ENCODE assay signal across 1 cellular context in the genomic region with DNA sequence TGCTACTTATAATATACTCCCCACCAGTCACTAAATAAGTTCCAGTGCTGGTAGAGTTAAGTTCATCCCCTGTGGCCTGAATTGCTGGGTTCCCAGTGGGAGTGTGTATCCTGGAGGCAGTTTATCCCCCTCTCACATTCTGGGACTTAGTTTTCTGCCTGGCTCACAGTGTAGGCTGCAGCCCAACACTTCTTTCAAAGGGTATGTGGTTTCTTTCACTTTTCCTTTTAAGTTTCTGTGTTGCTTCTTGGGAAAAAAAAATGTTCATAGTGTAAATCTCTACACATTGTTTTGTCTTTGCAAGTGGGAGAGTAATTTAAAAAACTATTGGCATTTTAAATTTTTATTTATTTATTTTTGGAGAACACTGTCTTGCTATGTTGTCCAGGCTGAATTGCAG.
TF ChIP-seq lines count a peak whose summit lies in the region.

No MANE protein-coding gene starts in this region.

TF ChIP-seq in GM12878, 131 proteins besides CTCF, POLR2A, EP300 and RAD21 (continued from another document):
- no peak for TF ChIP-seq NFXL1 (IDR thresholded peaks at IDR 0.05; ENCODE audit: borderline replicate concordance)
- TF ChIP-seq E2F8 (IDR thresholded peaks at IDR 0.05; ENCODE audit: low read depth, partially characterized antibody) = no peak
- TF ChIP-seq SRF (IDR thresholded peaks at IDR 0.05; ENCODE audit: low read depth in 2 of 2, low read length in 2 of 2) = no peak
